17 cellular contexts compared by ENCODE assay signal in the genomic region with DNA sequence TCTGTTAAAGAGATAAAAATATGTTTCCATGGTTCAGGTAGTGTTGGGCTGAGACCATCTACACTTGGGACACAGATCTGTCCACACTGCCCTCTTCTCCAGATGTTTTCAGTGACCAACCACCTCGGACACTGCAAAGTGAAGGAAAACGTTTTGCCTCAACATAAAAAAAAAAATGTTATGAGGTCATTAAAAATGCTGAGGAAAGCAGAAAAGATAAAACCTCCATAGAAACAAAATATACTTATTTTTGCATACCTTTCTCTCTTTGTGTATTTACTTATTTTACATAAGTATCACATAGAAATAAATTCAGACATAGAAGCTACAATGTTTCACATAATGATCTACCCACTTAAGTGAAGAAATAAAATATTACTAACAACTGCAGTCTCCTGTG.
A peak's percentile ranks its signal among the peaks of the same experiment; 100 is the strongest.
DNase-seq lines count a peak whose midpoint lies in the region; ATAC-seq and TF ChIP-seq lines count a peak whose summit lies in the region.
"Had no signal": no experiment of that assay in that cellular context is flagged by ENCODE, and none has a peak within 500 bp of the region (broad histone marks: within the 10 kb centered on the region; RNA-seq: fewer than 3 reads in every experiment).

No MANE protein-coding gene starts in this region.

- CTCF ChIA-PET in activated CD8-positive, alpha-beta memory T cell treated with anti-CD3 and anti-CD28 coated beads, Interleukin-2, amount 10 ng/mL, durations not matched to agents 7 days and 5 days (lab: Charles Lee): no interaction called here

- H2AFZ ChIP-seq in DND-41 (ENCODE audit: low read depth, low read length) (no peak overlapping the region), SU-DHL-6 (ENCODE audit: low read depth, low read length, severe bottlenecking) (no peak overlapping the region)

- no peaks in the 10 kb centered on the region for H3K9me2 ChIP-seq in SU-DHL-6 (replicated peaks; ENCODE audit: insufficient read depth, low read length)

- no peak for DNase-seq in DND-41
- no peak for DNase-seq in activated CD8-positive, alpha-beta memory T cell treated with anti-CD3 and anti-CD28 coated beads, Interleukin-2, amount 10 ng/mL, durations not matched to agents 7 days and 5 days
- no peak for DNase-seq in inferior parietal cortex (ENCODE audit: extremely low spot score)
- DNase-seq in occipital lobe (lab: John Stamatoyannopoulos, UW): no peak
- DNase-seq: ACHN; BE2C; C1 segment of cervical spinal cord; CD4-positive, CD25-positive, alpha-beta regulatory T cell; CD8-positive, alpha-beta memory T cell; COR-L47; DMS 273 treated with DMSO at 0.1 percent for 48 hours; DMS53; GOT3; H9 had no signal

- H3K79me2 ChIP-seq in DND-41 (ENCODE audit: insufficient read depth, low read length) (peaks cover 37% of the 10 kb centered on the region), SU-DHL-6 (ENCODE audit: insufficient read depth, low read length) (no peaks in the 10 kb centered on the region)

- no peaks in the 10 kb centered on the region for H4K20me1 ChIP-seq in DND-41 (ENCODE audit: insufficient read depth, low read length)
- H4K20me1 ChIP-seq in SU-DHL-6 (ENCODE audit: low read depth, low read length): no peaks in the 10 kb centered on the region

- H3K4me3 ChIP-seq in DND-41 (ENCODE audit: low read depth in 1 of 2, low read length in 2 of 2) (no peak overlapping the region), SU-DHL-6 (ENCODE audit: insufficient read depth, low read length, poor library complexity, severe bottlenecking) (no peak overlapping the region)

- no peaks in the 10 kb centered on the region for H3K27me3 Mint-ChIP-seq in nephron (ENCODE audit: low read depth)
- no peaks in the 10 kb centered on the region for H3K27me3 Mint-ChIP-seq in activated CD8-positive, alpha-beta memory T cell treated with anti-CD3 and anti-CD28 coated beads, Interleukin-2, amount 10 ng/mL, durations not matched to agents 7 days and 5 days
- H3K27me3 Mint-ChIP-seq: CD4-positive, CD25-positive, alpha-beta regulatory T cell had no signal

- peak overlapping the region in 2 of 3 experiments; percentile 35 to 44 for H3K27ac Mint-ChIP-seq in nephron
- no peak overlapping the region for H3K27ac Mint-ChIP-seq in activated CD8-positive, alpha-beta memory T cell treated with anti-CD3 and anti-CD28 coated beads, Interleukin-2, amount 10 ng/mL, durations not matched to agents 7 days and 5 days
- H3K27ac Mint-ChIP-seq: CD4-positive, CD25-positive, alpha-beta regulatory T cell; CD8-positive, alpha-beta memory T cell; H9 had no signal

- peak overlapping the region; percentile 32 for H3K9ac ChIP-seq in DND-41 (ENCODE audit: low read depth, low read length)
- H3K9ac ChIP-seq in SU-DHL-6 (ENCODE audit: low read length): no peak overlapping the region

- peaks cover 98% of the 10 kb centered on the region for H3K4me1 ChIP-seq in DND-41 (ENCODE audit: insufficient read depth, low read length)
- H3K4me1 ChIP-seq: BE2C had no signal

- H3K27ac ChIP-seq in DND-41 (ENCODE audit: low read length) (peak overlapping the region; percentile 99), KOPT-K1 (ENCODE audit: low read depth, low read length, poor library complexity, severe bottlenecking) (peak overlapping the region; percentile 18), SU-DHL-6 (ENCODE audit: low read depth, low read length) (peak overlapping the region; percentile 32; the same call in 1 of the 2 replicates)

- H3K36me3 ChIP-seq in DND-41 (ENCODE audit: insufficient read depth, low read length): no peaks in the 10 kb centered on the region
- no peaks in the 10 kb centered on the region for H3K36me3 ChIP-seq in KOPT-K1 (ENCODE audit: insufficient read depth, low read length)
- no peaks in the 10 kb centered on the region for H3K36me3 ChIP-seq in SU-DHL-6 (ENCODE audit: low read length)
- H3K36me3 ChIP-seq: BE2C had no signal

- H3F3A ChIP-seq in SU-DHL-6 (ENCODE audit: insufficient read depth): peaks cover 6% of the 10 kb centered on the region; the same call in 1 of the 2 replicates

- no peak overlapping the region for H3K4me3 Mint-ChIP-seq in nephron
- H3K4me3 Mint-ChIP-seq in activated CD8-positive, alpha-beta memory T cell treated with anti-CD3 and anti-CD28 coated beads, Interleukin-2, amount 10 ng/mL, durations not matched to agents 7 days and 5 days: no peak overlapping the region
- H3K4me3 Mint-ChIP-seq: CD4-positive, CD25-positive, alpha-beta regulatory T cell; H9 had no signal

- H3K9me3 Mint-ChIP-seq in nephron: no peaks in the 10 kb centered on the region
- no peaks in the 10 kb centered on the region for H3K9me3 Mint-ChIP-seq in activated CD8-positive, alpha-beta memory T cell treated with anti-CD3 and anti-CD28 coated beads, Interleukin-2, amount 10 ng/mL, durations not matched to agents 7 days and 5 days (ENCODE audit: low read depth)
- H3K9me3 Mint-ChIP-seq: H9 had no signal

- H3K9me3 ChIP-seq in DND-41 (ENCODE audit: insufficient read depth, low read length, severe bottlenecking) (no peaks in the 10 kb centered on the region), KOPT-K1 (ENCODE audit: insufficient read depth, low read length, poor library complexity, severe bottlenecking) (no peaks in the 10 kb centered on the region), SU-DHL-6 (ENCODE audit: insufficient read depth, low read length) (no peaks in the 10 kb centered on the region)
- H3K9me3 ChIP-seq: BE2C had no signal

- no peak for TF ChIP-seq CTCF in DND-41 (IDR thresholded peaks at IDR 0.05; ENCODE audit: borderline replicate concordance, extremely low read depth, low read length, poor library complexity, severe bottlenecking)
- TF ChIP-seq CTCF in SU-DHL-6 (IDR thresholded peaks at IDR 0.05; ENCODE audit: insufficient read depth, low read length, poor library complexity, severe bottlenecking): no peak
- TF ChIP-seq CTCF in nephron (IDR thresholded peaks at IDR 0.05; ENCODE audit: unreplicated experiment in 3 of 3): no peak

- no peak for ATAC-seq in DND-41 (ENCODE audit: insufficient read depth, low read depth)
- no peak for ATAC-seq in activated CD8-positive, alpha-beta memory T cell treated with anti-CD3 and anti-CD28 coated beads, Interleukin-2, amount 10 ng/mL, durations not matched to agents 7 days and 5 days

- no peak overlapping the region for H3K4me2 ChIP-seq in DND-41 (ENCODE audit: insufficient read depth, low read length)
- H3K4me2 ChIP-seq in SU-DHL-6 (ENCODE audit: low read depth, low read length, poor library complexity, severe bottlenecking): no peak overlapping the region

- H3K36me3 Mint-ChIP-seq in nephron (ENCODE audit: low read depth): no peaks in the 10 kb centered on the region
- H3K36me3 Mint-ChIP-seq in activated CD8-positive, alpha-beta memory T cell treated with anti-CD3 and anti-CD28 coated beads, Interleukin-2, amount 10 ng/mL, durations not matched to agents 7 days and 5 days: no peaks in the 10 kb centered on the region
- H3K36me3 Mint-ChIP-seq: CD8-positive, alpha-beta memory T cell had no signal

- no peaks in the 10 kb centered on the region for H3K27me3 ChIP-seq in DND-41 (ENCODE audit: insufficient read depth, low read length, poor library complexity)
- H3K27me3 ChIP-seq in SU-DHL-6 (ENCODE audit: low read length): no peaks in the 10 kb centered on the region
- H3K27me3 ChIP-seq: BE2C had no signal

- no peaks in the 10 kb centered on the region for H3K4me1 Mint-ChIP-seq in nephron
- H3K4me1 Mint-ChIP-seq in activated CD8-positive, alpha-beta memory T cell treated with anti-CD3 and anti-CD28 coated beads, Interleukin-2, amount 10 ng/mL, durations not matched to agents 7 days and 5 days: no peaks in the 10 kb centered on the region
- H3K4me1 Mint-ChIP-seq: CD4-positive, CD25-positive, alpha-beta regulatory T cell had no signal

Comparison
In these comparisons a context has a peak if more than half of its experiments do, and no peak if none do; other contexts are left out.
1. H3K27ac ChIP-seq: peak in every context shown above with its lines; median percentile 99 in DND-41; 32 in SU-DHL-6; 18 in KOPT-K1.